8 cellular contexts compared by ENCODE assay signal in genomic region chr1:31412732-31413404, GRCh38. TPM values are rescaled to one million over a fixed set of nuclear protein-coding genes. Genes with fewer than 3 reads are reported as not detected.
DNase-seq lines count a peak whose midpoint lies in the region; ATAC-seq lines count a peak whose summit lies in the region.

Gene SERINC2, plus strand, starts transcription at chr1:31413213. Its CDS starts 53 bp downstream, at chr1:31413266.

- no peaks in the 10 kb centered on the region for H3K36me3 ChIP-seq in naive thymus-derived CD4-positive, alpha-beta T cell (ENCODE audit: control insufficient read depth in 2 of 3, insufficient read depth in 3 of 3, low read length in 3 of 3)

- peak within 1 kb of the TSS; percentile 99 for H3K27ac ChIP-seq in epithelial cell of prostate
- no peak within 1 kb of the TSS for H3K27ac ChIP-seq in naive thymus-derived CD4-positive, alpha-beta T cell (ENCODE audit: low read depth, low read length)

- peak; percentile 41 for DNase-seq in Daoy (ENCODE audit: low read depth)
- peak in 1 of 3 donors; percentile 11 for DNase-seq in T-helper 17 cell
- no peak for DNase-seq in epithelial cell of prostate (ENCODE audit: low read depth, low spot score)
- DNase-seq in naive thymus-derived CD4-positive, alpha-beta T cell, result peak in 5 of 9 donors; percentile 21 to 26 (median 24)
- no peak for DNase-seq in NCI-H187 treated with DMSO at 0.1 percent for 48 hours (lab: John Stamatoyannopoulos, UW)
- no peak for DNase-seq in mesenteric fat pad (ENCODE audit: low spot score)

- H3K4me1 Mint-ChIP-seq in T-helper 17 cell, result peaks cover 8% of the 10 kb centered on the region
- H3K4me1 Mint-ChIP-seq in naive thymus-derived CD4-positive, alpha-beta T cell, result peaks cover 3 to 13% (median 12%) of the 10 kb centered on the region in 7 donors

- peak within 1 kb of the TSS; percentile 98 for H3K4me3 Mint-ChIP-seq in T-helper 17 cell
- H3K4me3 Mint-ChIP-seq in naive thymus-derived CD4-positive, alpha-beta T cell, result peak within 1 kb of the TSS; percentile 80 to 100 (median 92)

- CTCF ChIA-PET in naive thymus-derived CD4-positive, alpha-beta T cell (lab: Charles Lee), result no interaction called here

- peak within 1 kb of the TSS; percentile 21 for H3K27ac Mint-ChIP-seq in T-helper 17 cell
- peak within 1 kb of the TSS in 2 of 9 donors; percentile 4 to 69 for H3K27ac Mint-ChIP-seq in naive thymus-derived CD4-positive, alpha-beta T cell

- no peaks in the 10 kb centered on the region for H3K9me3 ChIP-seq in T-helper 17 cell (ENCODE audit: control insufficient read depth, low read length, poor library complexity, severe bottlenecking)
- no peaks in the 10 kb centered on the region for H3K9me3 ChIP-seq in naive thymus-derived CD4-positive, alpha-beta T cell (ENCODE audit: control insufficient read depth in 2 of 3, low read length in 3 of 3)

- POLR2A ChIA-PET in naive thymus-derived CD4-positive, alpha-beta T cell (lab: Charles Lee), result no interaction called here

- H3K4me1 ChIP-seq in naive thymus-derived CD4-positive, alpha-beta T cell (ENCODE audit: control insufficient read depth in 2 of 2, insufficient read depth in 2 of 2, low read length in 2 of 2), result no peaks in the 10 kb centered on the region

- peak; percentile 76 for ATAC-seq in HG02759 (IDR thresholded peaks at IDR 0.05; ENCODE audit: unreplicated experiment)
- peak; percentile 80 for ATAC-seq in T-helper 17 cell
- ATAC-seq in naive thymus-derived CD4-positive, alpha-beta T cell, result peak; percentile 76
- no peak for ATAC-seq in GM19023 (IDR thresholded peaks at IDR 0.05; ENCODE audit: unreplicated experiment)

- H3K4me3 ChIP-seq in naive thymus-derived CD4-positive, alpha-beta T cell (ENCODE audit: low read length), result peak within 1 kb of the TSS; percentile 40

- peaks cover 0 to 3% (median 0%) of the 10 kb centered on the region in 11 donors for H3K9me3 Mint-ChIP-seq in naive thymus-derived CD4-positive, alpha-beta T cell

- H3K36me3 Mint-ChIP-seq in T-helper 17 cell (ENCODE audit: low read depth), result peaks cover 7% of the 10 kb centered on the region
- peaks cover 0 to 4% (median 0%) of the 10 kb centered on the region in 5 donors for H3K36me3 Mint-ChIP-seq in naive thymus-derived CD4-positive, alpha-beta T cell

- intact Hi-C loops in naive thymus-derived CD4-positive, alpha-beta T cell (cut with micrococcal nuclease), result no loop called here

- peaks cover 4 to 10% of the 10 kb centered on the region in 2 donors for H3K27me3 ChIP-seq in naive thymus-derived CD4-positive, alpha-beta T cell (ENCODE audit: control insufficient read depth in 2 of 2, insufficient read depth in 2 of 2, low read length in 2 of 2)

- peaks cover 86% of the 10 kb centered on the region for H3K27me3 Mint-ChIP-seq in T-helper 17 cell
- peaks cover 74 to 85% (median 81%) of the 10 kb centered on the region in 5 donors for H3K27me3 Mint-ChIP-seq in naive thymus-derived CD4-positive, alpha-beta T cell

RNA-seq across cellular contexts. Expression of gene SERINC2, which starts in this region (rescaled TPM):
- 3.2 and 4.1 TPM in 2 replicates for total RNA-seq in Daoy (2014; rRNA removed; shearing (Covaris generic))
- total RNA-seq in T-helper 17 cell (under 1 TPM in 1 of 2 donors, not detected in 1; 0.32 TPM), mesenteric fat pad (10.0 TPM)
- 1 to 10 TPM in 1 of 5 experiments, under 1 TPM in 2, not detected in 2; 0.22 to 2.7 (median 0.34) TPM for total RNA-seq in naive thymus-derived CD4-positive, alpha-beta T cell
- not detected for polyA plus RNA-seq in naive thymus-derived CD4-positive, alpha-beta T cell

Comparison
In these comparisons a context has a peak if more than half of its experiments do, and no peak if none do; other contexts are left out.
1. Peak in ATAC-seq in T-helper 17 cell; RNA of the gene not detected or under 1 TPM.
2. DNase-seq: peak in Daoy (single experiment) and naive thymus-derived CD4-positive, alpha-beta T cell (5 of 9); none in epithelial cell of prostate (single experiment), NCI-H187 treated with DMSO at 0.1 percent for 48 hours (single experiment) and mesenteric fat pad (single experiment).